ENCODE assay signal across 2 cellular contexts in the genomic region with DNA sequence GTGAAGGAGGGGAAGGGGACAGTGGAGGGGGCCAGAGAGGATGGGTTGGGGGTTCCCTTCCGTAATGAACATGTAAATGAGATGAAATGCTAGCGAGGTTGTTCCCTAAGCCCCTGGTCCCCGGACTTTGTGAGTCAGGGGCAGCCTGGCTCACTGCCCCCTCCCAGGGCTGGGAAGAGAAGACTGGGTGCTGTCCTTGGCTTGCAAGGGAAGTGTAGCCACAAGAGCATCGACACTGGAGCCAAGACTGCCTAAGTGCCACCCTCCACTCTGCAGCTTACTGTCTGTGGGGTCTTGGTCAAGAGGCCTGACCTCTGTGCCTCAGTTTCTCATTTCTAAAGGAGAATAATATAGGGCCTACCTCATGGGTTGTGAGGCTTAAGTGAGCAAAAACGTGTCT.
TF ChIP-seq lines count a peak whose summit lies in the region.

No MANE protein-coding gene starts in this region.

TF ChIP-seq in liver, 16 proteins besides CTCF, POLR2A, EP300 and RAD21:
- TF ChIP-seq, protein P1, sequence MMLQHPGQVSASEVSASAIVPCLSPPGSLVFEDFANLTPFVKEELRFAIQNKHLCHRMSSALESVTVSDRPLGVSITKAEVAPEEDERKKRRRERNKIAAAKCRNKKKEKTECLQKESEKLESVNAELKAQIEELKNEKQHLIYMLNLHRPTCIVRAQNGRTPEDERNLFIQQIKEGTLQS (IDR thresholded peaks at IDR 0.05) = no peak
- no peak for TF ChIP-seq EGR1 (IDR thresholded peaks at IDR 0.05; ENCODE audit: low read depth in 2 of 2)
- TF ChIP-seq FOXA1 (IDR thresholded peaks at IDR 0.05) = no peak
- TF ChIP-seq, protein P2, sequence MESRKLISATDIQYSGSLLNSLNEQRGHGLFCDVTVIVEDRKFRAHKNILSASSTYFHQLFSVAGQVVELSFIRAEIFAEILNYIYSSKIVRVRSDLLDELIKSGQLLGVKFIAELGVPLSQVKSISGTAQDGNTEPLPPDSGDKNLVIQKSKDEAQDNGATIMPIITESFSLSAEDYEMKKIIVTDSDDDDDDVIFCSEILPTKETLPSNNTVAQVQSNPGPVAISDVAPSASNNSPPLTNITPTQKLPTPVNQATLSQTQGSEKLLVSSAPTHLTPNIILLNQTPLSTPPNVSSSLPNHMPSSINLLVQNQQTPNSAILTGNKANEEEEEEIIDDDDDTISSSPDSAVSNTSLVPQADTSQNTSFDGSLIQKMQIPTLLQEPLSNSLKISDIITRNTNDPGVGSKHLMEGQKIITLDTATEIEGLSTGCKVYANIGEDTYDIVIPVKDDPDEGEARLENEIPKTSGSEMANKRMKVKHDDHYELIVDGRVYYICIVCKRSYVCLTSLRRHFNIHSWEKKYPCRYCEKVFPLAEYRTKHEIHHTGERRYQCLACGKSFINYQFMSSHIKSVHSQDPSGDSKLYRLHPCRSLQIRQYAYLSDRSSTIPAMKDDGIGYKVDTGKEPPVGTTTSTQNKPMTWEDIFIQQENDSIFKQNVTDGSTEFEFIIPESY (IDR thresholded peaks at IDR 0.05) = no peak
TF ChIP-seq in liver: peak in this region for 0.

TF ChIP-seq in HepG2, 621 proteins besides CTCF, POLR2A, EP300 and RAD21:
- TF ChIP-seq NFKBIZ (CRISPR knock-in tag; IDR thresholded peaks at IDR 0.05) (no peak), ZBTB21 (CRISPR knock-in tag; IDR thresholded peaks at IDR 0.05) (no peak), CC2D1A (CRISPR knock-in tag; IDR thresholded peaks at IDR 0.05) (no peak), ZIK1 (CRISPR knock-in tag; IDR thresholded peaks at IDR 0.05; ENCODE audit: borderline replicate concordance, low read depth) (no peak), MTA1 (CRISPR knock-in tag; IDR thresholded peaks at IDR 0.05; ENCODE audit: borderline replicate concordance) (no peak), RARG (CRISPR knock-in tag; IDR thresholded peaks at IDR 0.05; ENCODE audit: low read depth) (no peak), MIXL1 (CRISPR knock-in tag; IDR thresholded peaks at IDR 0.05) (no peak)
- TF ChIP-seq, protein P3, sequence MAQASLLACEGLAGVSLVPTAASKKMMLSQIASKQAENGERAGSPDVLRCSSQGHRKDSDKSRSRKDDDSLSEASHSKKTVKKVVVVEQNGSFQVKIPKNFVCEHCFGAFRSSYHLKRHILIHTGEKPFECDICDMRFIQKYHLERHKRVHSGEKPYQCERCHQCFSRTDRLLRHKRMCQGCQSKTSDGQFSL (CRISPR knock-in tag; IDR thresholded peaks at IDR 0.05) = no peak
- TF ChIP-seq, protein P4, sequence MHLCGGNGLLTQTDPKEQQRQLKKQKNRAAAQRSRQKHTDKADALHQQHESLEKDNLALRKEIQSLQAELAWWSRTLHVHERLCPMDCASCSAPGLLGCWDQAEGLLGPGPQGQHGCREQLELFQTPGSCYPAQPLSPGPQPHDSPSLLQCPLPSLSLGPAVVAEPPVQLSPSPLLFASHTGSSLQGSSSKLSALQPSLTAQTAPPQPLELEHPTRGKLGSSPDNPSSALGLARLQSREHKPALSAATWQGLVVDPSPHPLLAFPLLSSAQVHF (CRISPR knock-in tag; IDR thresholded peaks at IDR 0.05) = no peak
- TF ChIP-seq, protein P5, sequence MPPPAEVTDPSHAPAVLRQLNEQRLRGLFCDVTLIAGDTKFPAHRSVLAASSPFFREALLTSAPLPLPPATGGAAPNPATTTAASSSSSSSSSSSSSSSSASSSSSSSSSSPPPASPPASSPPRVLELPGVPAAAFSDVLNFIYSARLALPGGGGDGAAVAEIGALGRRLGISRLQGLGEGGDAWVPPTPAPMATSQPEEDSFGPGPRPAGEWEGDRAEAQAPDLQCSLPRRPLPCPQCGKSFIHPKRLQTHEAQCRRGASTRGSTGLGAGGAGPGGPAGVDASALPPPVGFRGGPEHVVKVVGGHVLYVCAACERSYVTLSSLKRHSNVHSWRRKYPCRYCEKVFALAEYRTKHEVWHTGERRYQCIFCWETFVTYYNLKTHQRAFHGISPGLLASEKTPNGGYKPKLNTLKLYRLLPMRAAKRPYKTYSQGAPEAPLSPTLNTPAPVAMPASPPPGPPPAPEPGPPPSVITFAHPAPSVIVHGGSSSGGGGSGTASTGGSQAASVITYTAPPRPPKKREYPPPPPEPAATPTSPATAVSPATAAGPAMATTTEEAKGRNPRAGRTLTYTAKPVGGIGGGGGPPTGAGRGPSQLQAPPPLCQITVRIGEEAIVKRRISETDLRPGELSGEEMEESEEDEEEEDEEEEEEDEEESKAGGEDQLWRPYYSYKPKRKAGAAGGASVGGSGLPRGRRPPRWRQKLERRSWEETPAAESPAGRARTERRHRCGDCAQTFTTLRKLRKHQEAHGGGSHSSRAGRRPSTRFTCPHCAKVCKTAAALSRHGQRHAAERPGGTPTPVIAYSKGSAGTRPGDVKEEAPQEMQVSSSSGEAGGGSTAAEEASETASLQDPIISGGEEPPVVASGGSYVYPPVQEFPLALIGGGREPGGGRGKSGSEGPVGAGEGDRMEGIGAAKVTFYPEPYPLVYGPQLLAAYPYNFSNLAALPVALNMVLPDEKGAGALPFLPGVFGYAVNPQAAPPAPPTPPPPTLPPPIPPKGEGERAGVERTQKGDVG (CRISPR knock-in tag; IDR thresholded peaks at IDR 0.05; ENCODE audit: borderline replicate concordance) = no peak
- TF ChIP-seq, protein P6, sequence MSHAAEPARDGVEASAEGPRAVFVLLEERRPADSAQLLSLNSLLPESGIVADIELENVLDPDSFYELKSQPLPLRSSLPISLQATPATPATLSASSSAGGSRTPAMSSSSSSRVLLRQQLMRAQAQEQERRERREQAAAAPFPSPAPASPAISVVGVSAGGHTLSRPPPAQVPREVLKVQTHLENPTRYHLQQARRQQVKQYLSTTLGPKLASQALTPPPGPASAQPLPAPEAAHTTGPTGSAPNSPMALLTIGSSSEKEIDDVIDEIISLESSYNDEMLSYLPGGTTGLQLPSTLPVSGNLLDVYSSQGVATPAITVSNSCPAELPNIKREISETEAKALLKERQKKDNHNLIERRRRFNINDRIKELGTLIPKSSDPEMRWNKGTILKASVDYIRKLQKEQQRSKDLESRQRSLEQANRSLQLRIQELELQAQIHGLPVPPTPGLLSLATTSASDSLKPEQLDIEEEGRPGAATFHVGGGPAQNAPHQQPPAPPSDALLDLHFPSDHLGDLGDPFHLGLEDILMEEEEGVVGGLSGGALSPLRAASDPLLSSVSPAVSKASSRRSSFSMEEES (CRISPR knock-in tag; IDR thresholded peaks at IDR 0.05) = no peak
- TF ChIP-seq, protein P7, sequence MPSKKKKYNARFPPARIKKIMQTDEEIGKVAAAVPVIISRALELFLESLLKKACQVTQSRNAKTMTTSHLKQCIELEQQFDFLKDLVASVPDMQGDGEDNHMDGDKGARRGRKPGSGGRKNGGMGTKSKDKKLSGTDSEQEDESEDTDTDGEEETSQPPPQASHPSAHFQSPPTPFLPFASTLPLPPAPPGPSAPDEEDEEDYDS (CRISPR knock-in tag; IDR thresholded peaks at IDR 0.05) = no peak
